ENCODE assay signal across 8 cellular contexts in genomic region chr1:97920275-97920831, GRCh38. TPM values are rescaled to one million over a fixed set of nuclear protein-coding genes. Genes with fewer than 3 reads are reported as not detected.
DNase-seq lines count a peak whose midpoint lies in the region; ATAC-seq and TF ChIP-seq lines count a peak whose summit lies in the region.

No MANE protein-coding gene starts in this region.

- POLR2A ChIA-PET in CD8-positive, alpha-beta memory T cell (lab: Charles Lee), result interaction anchor here (0.6 to 1.0 kb wide), 3 partner anchors 19 to 97 kb away, joined by 3 to 12 read pairs (median 4); no protein-coding TSS in a partner anchor

- TF ChIP-seq CTCF in brain (conservative IDR thresholded peaks at IDR 0.05), result no peak

- peak overlapping the region; percentile 80 for H3K27ac ChIP-seq in CD8-positive, alpha-beta memory T cell (ENCODE audit: low read depth, low read length)
- H3K27ac ChIP-seq in layer of hippocampus (ENCODE audit: low read depth, low read length) (peak overlapping the region; percentile 93), stomach smooth muscle (ENCODE audit: low read length) (peak overlapping the region; percentile 60)

- H3K4me3 Mint-ChIP-seq in CD8-positive, alpha-beta memory T cell, result peak overlapping the region; percentile 95 to 100 (median 98)
- H3K4me3 Mint-ChIP-seq in brain, result peak overlapping the region; percentile 86 to 94 (median 90)

- H3K36me3 ChIP-seq in CD8-positive, alpha-beta memory T cell (ENCODE audit: insufficient read depth, low read length), result no peaks in the 10 kb centered on the region
- H3K36me3 ChIP-seq in stomach smooth muscle (ENCODE audit: control insufficient read depth in 2 of 2, insufficient read depth in 2 of 2, low read length in 2 of 2), result no peaks in the 10 kb centered on the region

- H3K4me3 ChIP-seq in CD8-positive, alpha-beta memory T cell (ENCODE audit: low read length), result peak overlapping the region; percentile 96
- H3K4me3 ChIP-seq in stomach smooth muscle (ENCODE audit: low read length in 2 of 2), result peak overlapping the region; percentile 86 to 96

- H3K4me1 Mint-ChIP-seq in CD8-positive, alpha-beta memory T cell, result peaks cover 46 to 60% (median 58%) of the 10 kb centered on the region in 3 donors
- H3K4me1 Mint-ChIP-seq in brain, result peaks cover 29% of the 10 kb centered on the region

- CTCF ChIA-PET in CD8-positive, alpha-beta memory T cell (lab: Charles Lee), result no interaction called here

- peak overlapping the region; percentile 79 to 88 for H3K9ac ChIP-seq in stomach smooth muscle (ENCODE audit: low read length in 2 of 2)

- H3K27me3 ChIP-seq in CD8-positive, alpha-beta memory T cell (ENCODE audit: insufficient read depth, low read length, poor library complexity, severe bottlenecking), result no peaks in the 10 kb centered on the region
- H3K27me3 ChIP-seq in layer of hippocampus (ENCODE audit: control insufficient read depth, insufficient read depth, low read length), result no peaks in the 10 kb centered on the region
- H3K27me3 ChIP-seq in stomach smooth muscle (ENCODE audit: control insufficient read depth in 1 of 2, insufficient read depth in 2 of 2, low read length in 2 of 2), result no peaks in the 10 kb centered on the region

- H3K9me3 ChIP-seq in CD8-positive, alpha-beta memory T cell (ENCODE audit: low read length), result no peaks in the 10 kb centered on the region
- H3K9me3 ChIP-seq in stomach smooth muscle (ENCODE audit: control insufficient read depth in 2 of 2, low read length in 2 of 2), result no peaks in the 10 kb centered on the region

- H3K9me3 Mint-ChIP-seq in CD8-positive, alpha-beta memory T cell, result no peaks in the 10 kb centered on the region
- no peaks in the 10 kb centered on the region for H3K9me3 Mint-ChIP-seq in brain

- peak overlapping the region; percentile 67 to 97 (median 94) for H3K27ac Mint-ChIP-seq in CD8-positive, alpha-beta memory T cell
- peak overlapping the region; percentile 77 to 95 (median 88) for H3K27ac Mint-ChIP-seq in brain

- H3K4me1 ChIP-seq in CD8-positive, alpha-beta memory T cell (ENCODE audit: insufficient read depth, low read length), result peaks cover 29% of the 10 kb centered on the region
- H3K4me1 ChIP-seq in stomach smooth muscle (ENCODE audit: control insufficient read depth, insufficient read depth, low read length), result no peaks in the 10 kb centered on the region

- peaks cover 0 to 17% (median 2%) of the 10 kb centered on the region in 3 donors for H3K36me3 Mint-ChIP-seq in CD8-positive, alpha-beta memory T cell
- no peaks in the 10 kb centered on the region for H3K36me3 Mint-ChIP-seq in brain

- ATAC-seq in GM21528 (IDR thresholded peaks at IDR 0.05; ENCODE audit: low FRiP score, unreplicated experiment), result peak; percentile 36

- H3K27me3 Mint-ChIP-seq in CD8-positive, alpha-beta memory T cell, result no peaks in the 10 kb centered on the region
- H3K27me3 Mint-ChIP-seq in brain, result peaks cover 11% of the 10 kb centered on the region

- no peak for DNase-seq in CD8-positive, alpha-beta memory T cell
- DNase-seq in NCI-H2227 treated with DMSO at 0.1 percent for 48 hours (lab: John Stamatoyannopoulos, UW), result peak; percentile 37
- no peak for DNase-seq in MV-4-11 (lab: John Stamatoyannopoulos, UW)
- no peak for DNase-seq in amniotic stem cell (lab: John Stamatoyannopoulos, UW)

RNA-seq across cellular contexts. Expression of gene DPYD, which starts 0.5 kb away (rescaled TPM):
- 10 to 100 TPM in 1 of 2 experiments, 1 to 10 TPM in 1; 9.6 to 10.3 TPM for total RNA-seq in CD8-positive, alpha-beta memory T cell
- polyA plus RNA-seq in CD8-positive, alpha-beta memory T cell, result 43.9 TPM
- polyA plus RNA-seq in brain (ENCODE audit: insufficient read depth, low read depth, low replicate concordance), result 1.3 TPM

Comparison
In these comparisons a context has a peak if more than half of its experiments do, and no peak if none do; other contexts are left out.
1. RNA of gene DPYD, which starts 0.5 kb away (polyA plus RNA-seq): 43.9 TPM in CD8-positive, alpha-beta memory T cell (single experiment); 1.3 TPM in brain (single experiment); every median in the first group is over 10 times any median in the second.
2. Peak in every context shown above with its lines, with median percentiles within 50 percentile points of each other: H3K27ac ChIP-seq.